ENCODE assay signal across 19 cellular contexts in genomic region chr6:33779895-33780294, GRCh38. TPM values are rescaled to one million over a fixed set of nuclear protein-coding genes. Genes with fewer than 3 reads are reported as not detected.
"Had no signal": no experiment of that assay in that cellular context is flagged by ENCODE, and none has a peak within 500 bp of the region (broad histone marks: within the 10 kb centered on the region; RNA-seq: fewer than 3 reads in every experiment).

No MANE protein-coding gene starts in this region.

- H3K9me3 ChIP-seq: ascending aorta, gastroesophageal sphincter, sigmoid colon, suprapubic skin had no signal

- H3K27ac ChIP-seq: ascending aorta, gastroesophageal sphincter, hepatocyte, sigmoid colon, suprapubic skin had no signal

- DNase-seq: activated CD4-positive, alpha-beta T cell treated with anti-CD3 and anti-CD28 coated beads for 48 hours; activated CD8-positive, alpha-beta memory T cell treated with anti-CD3 and anti-CD28 coated beads for 24 hours; activated naive CD4-positive, alpha-beta T cell treated with Interleukin-2 at 50 U/mL for 16 hours; activated naive CD8-positive, alpha-beta T cell treated with anti-CD3 and anti-CD28 coated beads, Interleukin-2, amount 50 U/mL, for 24 hours; kidney glomerular epithelial cell; midbrain; naive B cell; sigmoid colon; stimulated activated CD4-positive, alpha-beta T cell treated with anti-CD3 and anti-CD28 coated beads, Interleukin-12 subunit alpha, Interleukin-12 subunit beta, amount 100 ng/mL, for 4 hours; stimulated activated naive CD4-positive, alpha-beta T cell treated with Interleukin-2 at 50 U/mL for 16 hours; T-helper 9 cell had no signal

- ATAC-seq: activated naive CD8-positive, alpha-beta T cell treated with anti-CD3 and anti-CD28 coated beads, Interleukin-2, amount 50 U/mL, for 24 hours; gastroesophageal sphincter had no signal

- H3K4me3 ChIP-seq: ascending aorta, gastroesophageal sphincter, hepatocyte, sigmoid colon, suprapubic skin had no signal

RNA-seq across cellular contexts. Expression of gene MLN, which starts 23.9 kb away (rescaled TPM):
- total RNA-seq: ascending aorta, bronchial epithelial cell, gastroesophageal sphincter, lower leg skin, osteoblast, pulmonary artery endothelial cell, sigmoid colon, suprapubic skin had no signal

RNA-seq across cellular contexts. Expression of gene IP6K3, which starts 33.2 kb away (rescaled TPM):
- total RNA-seq: ascending aorta, pulmonary artery endothelial cell had no signal
